In the genomic region with DNA sequence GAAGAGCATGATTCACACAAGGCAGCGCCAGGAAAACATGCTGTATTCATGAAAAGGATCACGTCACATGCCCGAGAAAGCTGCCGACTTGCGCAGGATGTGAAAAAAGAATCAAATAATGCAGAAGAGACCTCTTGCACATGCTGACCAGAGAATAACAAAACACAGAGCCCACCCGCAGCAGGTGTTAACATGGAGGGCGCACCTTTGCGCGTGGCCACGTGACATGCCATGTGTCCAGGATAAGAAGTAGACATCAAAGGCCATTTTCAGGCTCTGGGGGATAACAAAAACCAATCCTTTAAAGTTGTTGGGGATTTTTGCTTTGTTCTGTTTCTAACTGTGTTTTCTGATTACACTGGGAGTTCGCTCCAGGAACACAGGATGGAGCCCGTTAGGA, we compare ENCODE assay signal across 24 cellular contexts.
"Had no signal": no experiment of that assay in that cellular context is flagged by ENCODE, and none has a peak within 500 bp of the region (broad histone marks: within the 10 kb centered on the region; RNA-seq: fewer than 3 reads in every experiment).

No MANE protein-coding gene starts in this region.

- H3K4me3 Mint-ChIP-seq: effector memory CD8-positive, alpha-beta T cell; immature natural killer cell; memory B cell; natural killer cell; stimulated activated naive CD8-positive, alpha-beta T cell treated with anti-CD3 and anti-CD28 coated beads, Interleukin-15, amount 100 ng/mL, for 72 hours had no signal

- H3K4me1 Mint-ChIP-seq: immature natural killer cell; memory B cell; natural killer cell; stimulated activated naive CD8-positive, alpha-beta T cell treated with anti-CD3 and anti-CD28 coated beads, Interleukin-15, amount 100 ng/mL, for 72 hours had no signal

- H3K9me3 ChIP-seq: esophagus squamous epithelium, ovary, suprapubic skin, upper lobe of right lung, uterus had no signal

- H3K27me3 ChIP-seq: esophagus squamous epithelium, ovary, suprapubic skin, transverse colon, upper lobe of right lung, uterus had no signal

- H3K27me3 Mint-ChIP-seq: effector memory CD8-positive, alpha-beta T cell; memory B cell; stimulated activated naive CD8-positive, alpha-beta T cell treated with anti-CD3 and anti-CD28 coated beads, Interleukin-15, amount 100 ng/mL, for 72 hours had no signal

- H3K27ac ChIP-seq: esophagus squamous epithelium, ovary, suprapubic skin, transverse colon, upper lobe of right lung, uterus had no signal

- H3K4me2 ChIP-seq: smooth muscle cell had no signal

- H3K4me3 ChIP-seq: esophagus squamous epithelium, lung, ovary, smooth muscle cell, suprapubic skin, transverse colon, upper lobe of right lung, uterus had no signal

- DNase-seq: cortex of kidney; effector memory CD8-positive, alpha-beta T cell; erythroblast; esophagus squamous epithelium; foreskin melanocyte; hypothalamus; immature natural killer cell; islet precursor cell; natural killer cell; occipital lobe; ovary; stimulated activated CD4-positive, alpha-beta T cell treated with anti-CD3 and anti-CD28 coated beads, Interleukin-12 subunit alpha, Interleukin-12 subunit beta, amount 100 ng/mL, for 4 hours; stimulated activated CD4-positive, alpha-beta T cell treated with anti-CD3 and anti-CD28 coated beads, Interleukin-1b, Interleukin-23, amount 100 ng/mL, for 48 hours; stimulated activated CD4-positive, alpha-beta T cell treated with anti-CD3 and anti-CD28 coated beads, Interleukin-4, amount 100 ng/mL, for 1 hour; stimulated activated CD8-positive, alpha-beta memory T cell treated with anti-CD3 and anti-CD28 coated beads, Interleukin-4, amount 100 ng/mL, for 48 hours; stimulated activated naive CD4-positive, alpha-beta T cell; stimulated activated naive CD8-positive, alpha-beta T cell treated with anti-CD3 and anti-CD28 coated beads, Interleukin-15, amount 100 ng/mL, for 72 hours; transverse colon; upper lobe of right lung; uterus had no signal

- H3K27ac Mint-ChIP-seq: effector memory CD8-positive, alpha-beta T cell; immature natural killer cell; memory B cell; natural killer cell; stimulated activated naive CD8-positive, alpha-beta T cell treated with anti-CD3 and anti-CD28 coated beads, Interleukin-15, amount 100 ng/mL, for 72 hours had no signal

- H3K4me1 ChIP-seq: esophagus squamous epithelium, suprapubic skin, transverse colon, upper lobe of right lung, uterus had no signal

- H3K36me3 ChIP-seq: esophagus squamous epithelium, ovary, suprapubic skin, transverse colon, upper lobe of right lung had no signal

- H3K36me3 Mint-ChIP-seq: immature natural killer cell, memory B cell had no signal

- H3K9me3 Mint-ChIP-seq: effector memory CD8-positive, alpha-beta T cell; stimulated activated naive CD8-positive, alpha-beta T cell treated with anti-CD3 and anti-CD28 coated beads, Interleukin-15, amount 100 ng/mL, for 72 hours had no signal
